Comparison of ENCODE assay signal across 8 cellular contexts in genomic region chr22:36180928-36181327, GRCh38. TPM values are rescaled to one million over a fixed set of nuclear protein-coding genes. Genes with fewer than 3 reads are reported as not detected.
"Had no signal": no experiment of that assay in that cellular context is flagged by ENCODE, and none has a peak within 500 bp of the region (broad histone marks: within the 10 kb centered on the region; RNA-seq: fewer than 3 reads in every experiment).

No MANE protein-coding gene starts in this region.

- H3K27ac ChIP-seq: GM23248 had no signal

- H2AFZ ChIP-seq: GM23248 had no signal

- H3K4me3 Mint-ChIP-seq: HFFc6 had no signal

- H3K4me3 ChIP-seq: GM23248, HAP-1, K562 had no signal

- FAIRE-seq: HTR-8/SVneo had no signal

- H3K9me3 ChIP-seq: HAP-1 had no signal

- H3K27ac Mint-ChIP-seq: HFFc6 had no signal

- H3K4me1 ChIP-seq: HAP-1 had no signal

- H3K9ac ChIP-seq: GM23248 had no signal

- H3K9me3 Mint-ChIP-seq: HFFc6 had no signal

- H3K36me3 ChIP-seq: HAP-1 had no signal

RNA-seq across cellular contexts. Expression of gene APOL4, which starts 20.7 kb away (rescaled TPM):
- total RNA-seq: GM23248, H7, HFFc6, HT-29, IMR-90 had no signal
- polyA plus RNA-seq: GM23248 had no signal
